ENCODE assay signal across 1 cellular context in the genomic region with DNA sequence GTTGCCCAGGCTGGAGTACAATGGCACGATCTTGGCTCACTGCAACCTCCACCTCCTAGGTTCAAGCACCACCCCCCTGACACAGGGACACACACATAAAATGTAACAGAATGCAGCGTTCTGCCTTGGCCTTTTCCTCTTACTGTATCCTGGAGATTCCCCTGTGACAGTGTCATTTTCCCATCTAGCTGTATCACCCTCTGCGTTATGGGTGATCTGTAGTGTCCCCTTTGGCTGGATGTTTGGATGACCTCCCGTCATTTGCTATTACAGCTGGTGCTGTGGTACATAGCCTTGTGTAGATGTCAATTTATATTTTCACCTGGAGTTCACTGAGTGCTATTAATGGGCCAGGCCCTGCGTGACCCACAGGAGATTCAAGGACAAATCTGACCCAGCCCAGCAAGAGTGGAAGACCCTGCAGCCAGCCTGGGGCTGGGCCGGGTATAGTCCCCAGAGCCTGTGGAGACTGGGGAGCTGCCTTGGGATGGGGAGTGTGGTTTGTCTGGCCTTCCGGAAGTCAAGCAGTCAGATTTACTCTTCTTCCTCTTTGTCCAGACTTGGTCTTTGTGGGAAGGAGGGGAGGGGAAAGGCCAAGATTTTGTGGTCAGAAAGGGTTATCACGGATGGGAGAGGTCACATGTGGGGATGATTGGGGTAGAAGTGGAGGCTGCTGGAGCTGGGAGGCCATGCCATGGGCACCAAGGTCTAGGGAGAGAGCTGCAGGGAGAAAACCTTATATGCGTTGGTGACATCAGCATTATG.
TF ChIP-seq lines count a peak whose summit lies in the region.

No MANE protein-coding gene starts in this region.

TF ChIP-seq in K562, 482 proteins besides CTCF, POLR2A, EP300 and RAD21 (continued from another document):
- TF ChIP-seq SMAD4 (CRISPR knock-in tag; conservative IDR thresholded peaks at IDR 0.05) (peak; percentile 88), GABPA (tag; conservative IDR thresholded peaks at IDR 0.05; ENCODE audit: low read depth) (no peak), ERF (CRISPR knock-in tag; IDR thresholded peaks at IDR 0.05) (no peak), ESRRA (IDR thresholded peaks at IDR 0.05; ENCODE audit: borderline replicate concordance, low read depth) (peak; percentile 22; the same call in 1 of the 2 replicates), HDAC1 (IDR thresholded peaks at IDR 0.05) (peak in 1 of 2 experiments; percentile 78; a peak in 1 of 4 replicates), SMARCA5 (IDR thresholded peaks at IDR 0.05) (no peak), KDM1A (IDR thresholded peaks at IDR 0.05) (peak; percentile 92 to 95), RCOR1 (IDR thresholded peaks at IDR 0.05; ENCODE audit: borderline replicate concordance in 1 of 2, low read depth in 2 of 2, low read length in 2 of 2) (peak; percentile 18 to 92; a peak in 3 of 4 replicates), THRAP3 (IDR thresholded peaks at IDR 0.05; ENCODE audit: borderline replicate concordance) (no peak), JUNB (CRISPR knock-in tag; conservative IDR thresholded peaks at IDR 0.05) (no peak), BRD4 (IDR thresholded peaks at IDR 0.05) (no peak), KHSRP (IDR thresholded peaks at IDR 0.05) (no peak), ZBTB7A (IDR thresholded peaks at IDR 0.05; ENCODE audit: borderline replicate concordance, control insufficient read depth, low read depth, low read length) (no peak), ZNF384 (IDR thresholded peaks at IDR 0.05; ENCODE audit: low read depth, low read length) (no peak)
- TF ChIP-seq, protein P1, sequence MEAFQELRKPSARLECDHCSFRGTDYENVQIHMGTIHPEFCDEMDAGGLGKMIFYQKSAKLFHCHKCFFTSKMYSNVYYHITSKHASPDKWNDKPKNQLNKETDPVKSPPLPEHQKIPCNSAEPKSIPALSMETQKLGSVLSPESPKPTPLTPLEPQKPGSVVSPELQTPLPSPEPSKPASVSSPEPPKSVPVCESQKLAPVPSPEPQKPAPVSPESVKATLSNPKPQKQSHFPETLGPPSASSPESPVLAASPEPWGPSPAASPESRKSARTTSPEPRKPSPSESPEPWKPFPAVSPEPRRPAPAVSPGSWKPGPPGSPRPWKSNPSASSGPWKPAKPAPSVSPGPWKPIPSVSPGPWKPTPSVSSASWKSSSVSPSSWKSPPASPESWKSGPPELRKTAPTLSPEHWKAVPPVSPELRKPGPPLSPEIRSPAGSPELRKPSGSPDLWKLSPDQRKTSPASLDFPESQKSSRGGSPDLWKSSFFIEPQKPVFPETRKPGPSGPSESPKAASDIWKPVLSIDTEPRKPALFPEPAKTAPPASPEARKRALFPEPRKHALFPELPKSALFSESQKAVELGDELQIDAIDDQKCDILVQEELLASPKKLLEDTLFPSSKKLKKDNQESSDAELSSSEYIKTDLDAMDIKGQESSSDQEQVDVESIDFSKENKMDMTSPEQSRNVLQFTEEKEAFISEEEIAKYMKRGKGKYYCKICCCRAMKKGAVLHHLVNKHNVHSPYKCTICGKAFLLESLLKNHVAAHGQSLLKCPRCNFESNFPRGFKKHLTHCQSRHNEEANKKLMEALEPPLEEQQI (IDR thresholded peaks at IDR 0.05): no peak
- TF ChIP-seq, protein P2, sequence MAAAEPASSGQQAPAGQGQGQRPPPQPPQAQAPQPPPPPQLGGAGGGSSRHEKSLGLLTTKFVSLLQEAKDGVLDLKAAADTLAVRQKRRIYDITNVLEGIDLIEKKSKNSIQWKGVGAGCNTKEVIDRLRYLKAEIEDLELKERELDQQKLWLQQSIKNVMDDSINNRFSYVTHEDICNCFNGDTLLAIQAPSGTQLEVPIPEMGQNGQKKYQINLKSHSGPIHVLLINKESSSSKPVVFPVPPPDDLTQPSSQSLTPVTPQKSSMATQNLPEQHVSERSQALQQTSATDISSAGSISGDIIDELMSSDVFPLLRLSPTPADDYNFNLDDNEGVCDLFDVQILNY (CRISPR knock-in tag; IDR thresholded peaks at IDR 0.05): no peak
- TF ChIP-seq, protein P3, sequence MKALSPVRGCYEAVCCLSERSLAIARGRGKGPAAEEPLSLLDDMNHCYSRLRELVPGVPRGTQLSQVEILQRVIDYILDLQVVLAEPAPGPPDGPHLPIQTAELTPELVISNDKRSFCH (CRISPR knock-in tag; IDR thresholded peaks at IDR 0.05): no peak
- TF ChIP-seq, protein P3 (tag; IDR thresholded peaks at IDR 0.05): 0 out of 2 replicates have a peak, but pooled peaks have one; percentile 25
- TF ChIP-seq, protein P4, sequence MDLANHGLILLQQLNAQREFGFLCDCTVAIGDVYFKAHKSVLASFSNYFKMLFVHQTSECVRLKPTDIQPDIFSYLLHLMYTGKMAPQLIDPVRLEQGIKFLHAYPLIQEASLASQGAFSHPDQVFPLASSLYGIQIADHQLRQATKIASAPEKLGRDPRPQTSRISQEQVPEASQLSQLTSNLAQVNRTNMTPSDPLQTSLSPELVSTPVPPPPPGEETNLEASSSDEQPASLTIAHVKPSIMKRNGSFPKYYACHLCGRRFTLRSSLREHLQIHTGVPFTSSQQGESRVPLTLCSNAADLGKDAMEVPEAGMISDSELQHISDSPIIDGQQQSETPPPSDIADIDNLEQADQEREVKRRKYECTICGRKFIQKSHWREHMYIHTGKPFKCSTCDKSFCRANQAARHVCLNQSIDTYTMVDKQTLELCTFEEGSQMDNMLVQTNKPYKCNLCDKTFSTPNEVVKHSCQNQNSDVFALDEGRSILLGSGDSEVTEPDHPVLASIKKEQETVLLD (IDR thresholded peaks at IDR 0.05): no peak
- TF ChIP-seq, protein P5, sequence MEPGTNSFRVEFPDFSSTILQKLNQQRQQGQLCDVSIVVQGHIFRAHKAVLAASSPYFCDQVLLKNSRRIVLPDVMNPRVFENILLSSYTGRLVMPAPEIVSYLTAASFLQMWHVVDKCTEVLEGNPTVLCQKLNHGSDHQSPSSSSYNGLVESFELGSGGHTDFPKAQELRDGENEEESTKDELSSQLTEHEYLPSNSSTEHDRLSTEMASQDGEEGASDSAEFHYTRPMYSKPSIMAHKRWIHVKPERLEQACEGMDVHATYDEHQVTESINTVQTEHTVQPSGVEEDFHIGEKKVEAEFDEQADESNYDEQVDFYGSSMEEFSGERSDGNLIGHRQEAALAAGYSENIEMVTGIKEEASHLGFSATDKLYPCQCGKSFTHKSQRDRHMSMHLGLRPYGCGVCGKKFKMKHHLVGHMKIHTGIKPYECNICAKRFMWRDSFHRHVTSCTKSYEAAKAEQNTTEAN (CRISPR knock-in tag; IDR thresholded peaks at IDR 0.05): no peak
